In genomic region chr16:80639636-80640035, GRCh38 we compare ENCODE assay signal across 23 cellular contexts.
"Had no signal": no experiment of that assay in that cellular context is flagged by ENCODE, and none has a peak within 500 bp of the region (broad histone marks: within the 10 kb centered on the region; RNA-seq: fewer than 3 reads in every experiment).

No MANE protein-coding gene starts in this region.

- FAIRE-seq: colon, endothelial cell of umbilical vein, frontal cortex, islet of Langerhans, keratinocyte had no signal

- H3K27ac ChIP-seq: coronary artery, dorsolateral prefrontal cortex, esophagus muscularis mucosa, foreskin keratinocyte, gastroesophageal sphincter, heart left ventricle, hepatocyte, left lung, lower lobe of right lung had no signal

- H3K4me2 ChIP-seq: hepatocyte had no signal

- H3K36me3 Mint-ChIP-seq: mesothelial cell of epicardium had no signal

- H2AFZ ChIP-seq: hepatocyte had no signal

- H3K79me2 ChIP-seq: hepatocyte had no signal

- DNase-seq: dermis blood vessel endothelial cell; dorsolateral prefrontal cortex; effector CD4-positive, alpha-beta T cell; effector memory CD4-positive, alpha-beta T cell; foreskin keratinocyte; heart left ventricle; hypothalamus; left cardiac atrium; left lung; left ventricle myocardium superior; lower lobe of right lung; mesenchymal stem cell; mucosa of descending colon had no signal

- H3K27ac Mint-ChIP-seq: mesothelial cell of epicardium had no signal

- H3K4me3 Mint-ChIP-seq: mesothelial cell of epicardium had no signal

- H3K4me1 ChIP-seq: esophagus muscularis mucosa, foreskin keratinocyte, gastroesophageal sphincter, heart left ventricle, left lung, lower lobe of right lung had no signal

- H3K27me3 ChIP-seq: dorsolateral prefrontal cortex, esophagus muscularis mucosa, foreskin keratinocyte, gastroesophageal sphincter, heart left ventricle, hepatocyte, left lung had no signal

- ATAC-seq: foreskin keratinocyte, gastroesophageal sphincter, heart left ventricle, left cardiac atrium, left lung, left ventricle myocardium superior, lower lobe of right lung, mucosa of descending colon had no signal

- H3K4me1 Mint-ChIP-seq: mesothelial cell of epicardium had no signal

- H3K36me3 ChIP-seq: esophagus muscularis mucosa, gastroesophageal sphincter, heart left ventricle, left lung, lower lobe of right lung had no signal

- H3K4me3 ChIP-seq: coronary artery, dorsolateral prefrontal cortex, esophagus muscularis mucosa, gastroesophageal sphincter, heart left ventricle, hepatocyte, left lung, lower lobe of right lung, mucosa of descending colon had no signal
